18 cellular contexts compared by ENCODE assay signal in the genomic region with DNA sequence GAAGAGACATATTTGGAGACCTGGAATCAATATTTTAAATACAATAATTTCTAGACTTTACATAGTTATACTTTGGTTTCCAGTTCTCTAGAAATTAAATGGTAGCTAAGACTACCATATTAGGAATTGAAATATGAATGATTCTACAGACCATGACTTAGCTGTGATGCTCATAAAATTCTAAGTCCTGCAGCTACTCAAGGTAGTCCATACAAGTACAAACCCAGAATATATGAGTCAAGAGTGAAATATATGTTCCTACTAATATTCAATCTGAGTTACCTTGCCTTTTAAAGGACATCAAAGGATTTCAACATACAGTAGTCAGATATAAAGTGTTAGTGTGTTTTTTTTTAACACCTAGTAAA. TPM values are rescaled to one million over a fixed set of nuclear protein-coding genes. Genes with fewer than 3 reads are reported as not detected.
A peak's percentile ranks its signal among the peaks of the same experiment; 100 is the strongest.
DNase-seq lines count a peak whose midpoint lies in the region; TF ChIP-seq lines count a peak whose summit lies in the region.
"Had no signal": no experiment of that assay in that cellular context is flagged by ENCODE, and none has a peak within 500 bp of the region (broad histone marks: within the 10 kb centered on the region; RNA-seq: fewer than 3 reads in every experiment).

No MANE protein-coding gene starts in this region.

- no peaks in the 10 kb centered on the region for H3K79me2 ChIP-seq in PC-9 (ENCODE audit: low read depth)
- H3K79me2 ChIP-seq in hepatocyte: peaks cover 2% of the 10 kb centered on the region

- peak overlapping the region; percentile 21; the same call in 1 of the 2 replicates for H3K4me2 ChIP-seq in PC-9
- H3K4me2 ChIP-seq in hepatocyte: peak overlapping the region; percentile 9
- H3K4me2 ChIP-seq: A549, BLaER1, GM23338 had no signal

- DNase-seq in PC-9 (no peak), hepatocyte (ENCODE audit: low spot score) (no peak), progenitor cell of endocrine pancreas (ENCODE audit: low spot score, unreplicated experiment) (no peak), colonic mucosa (no peak), COR-L47 (lab: John Stamatoyannopoulos, UW) (no peak), NCI-H774 (lab: John Stamatoyannopoulos, UW) (no peak)
- DNase-seq: Calu3; CD4-positive, alpha-beta memory T cell; DMS79 treated with DMSO at 0.1 percent for 48 hours; GF-D8; HCEC 1CT; IMR-90 had no signal

- intact Hi-C loops in PC-9 (cut with micrococcal nuclease; ENCODE audit: unreplicated experiment): no loop called here
- intact Hi-C loops in colonic mucosa (cut with DNase I): no loop called here

- TF ChIP-seq CTCF in PC-9 (conservative IDR thresholded peaks at IDR 0.05) (no peak), hepatocyte (IDR thresholded peaks at IDR 0.05; ENCODE audit: poor library complexity) (no peak), progenitor cell of endocrine pancreas (IDR thresholded peaks at IDR 0.05; ENCODE audit: unreplicated experiment) (no peak), colonic mucosa (IDR thresholded peaks at IDR 0.05) (no peak)

- no peaks in the 10 kb centered on the region for H3K27me3 Mint-ChIP-seq in progenitor cell of endocrine pancreas

- peak overlapping the region; percentile 67 for H3K27ac Mint-ChIP-seq in progenitor cell of endocrine pancreas
- H3K27ac Mint-ChIP-seq: CD14-positive monocyte; CD4-positive, alpha-beta memory T cell; GM23338 had no signal

- no peak overlapping the region for H3K9ac ChIP-seq in colonic mucosa (ENCODE audit: low read depth in 2 of 2, low read length in 2 of 2)
- H3K9ac ChIP-seq: BLaER1 had no signal

- peaks cover 44% of the 10 kb centered on the region for H3K4me1 Mint-ChIP-seq in progenitor cell of endocrine pancreas (ENCODE audit: low read depth)
- H3K4me1 Mint-ChIP-seq: CD14-positive monocyte; CD4-positive, alpha-beta memory T cell had no signal

- POLR2A ChIA-PET in PC-9 (lab: Charles Lee; ENCODE audit: unreplicated experiment): no interaction called here

- peaks cover 1% of the 10 kb centered on the region for H3K36me3 Mint-ChIP-seq in progenitor cell of endocrine pancreas (ENCODE audit: insufficient read depth)
- H3K36me3 Mint-ChIP-seq: CD4-positive, alpha-beta memory T cell had no signal

- H3K4me3 ChIP-seq in PC-9: no peak overlapping the region
- H3K4me3 ChIP-seq in hepatocyte: no peak overlapping the region
- no peak overlapping the region for H3K4me3 ChIP-seq in colonic mucosa
- H3K4me3 ChIP-seq: A549, BLaER1, GM12878, GM23338, K562 had no signal

- H3K4me1 ChIP-seq in PC-9 (replicated peaks; ENCODE audit: insufficient read depth): peaks cover 14% of the 10 kb centered on the region; the same call in 1 of the 2 replicates
- H3K4me1 ChIP-seq in hepatocyte (ENCODE audit: insufficient read depth): peaks cover 19% of the 10 kb centered on the region
- H3K4me1 ChIP-seq in colonic mucosa: no peaks in the 10 kb centered on the region
- H3K4me1 ChIP-seq: A549, BLaER1 had no signal

- H3F3A ChIP-seq in PC-9 (ENCODE audit: insufficient read depth, low read depth): no peaks in the 10 kb centered on the region

- H3K27ac ChIP-seq in PC-9: no peak overlapping the region
- peak overlapping the region; percentile 36 for H3K27ac ChIP-seq in hepatocyte
- no peak overlapping the region for H3K27ac ChIP-seq in colonic mucosa
- H3K27ac ChIP-seq: A549, BLaER1 had no signal

- H3K9me3 ChIP-seq in PC-9 (ENCODE audit: insufficient read depth, low read depth) (no peaks in the 10 kb centered on the region), hepatocyte (ENCODE audit: low read depth) (no peaks in the 10 kb centered on the region), colonic mucosa (no peaks in the 10 kb centered on the region)
- H3K9me3 ChIP-seq: A549, BLaER1 had no signal

- CTCF ChIA-PET in PC-9 (lab: Charles Lee): no interaction called here

- no peaks in the 10 kb centered on the region for H3K9me3 Mint-ChIP-seq in progenitor cell of endocrine pancreas (ENCODE audit: low read depth)
- H3K9me3 Mint-ChIP-seq: CD14-positive monocyte; CD4-positive, alpha-beta memory T cell; GM23338 had no signal

- no peaks in the 10 kb centered on the region for H4K20me1 ChIP-seq in PC-9 (ENCODE audit: insufficient read depth)
- H4K20me1 ChIP-seq in hepatocyte (ENCODE audit: insufficient read depth, poor library complexity, severe bottlenecking): no peaks in the 10 kb centered on the region
- H4K20me1 ChIP-seq: BLaER1 had no signal

- no peak overlapping the region for H3K4me3 Mint-ChIP-seq in progenitor cell of endocrine pancreas (ENCODE audit: low read depth)
- H3K4me3 Mint-ChIP-seq: CD14-positive monocyte; CD4-positive, alpha-beta memory T cell; GM23338 had no signal

- no peaks in the 10 kb centered on the region for H3K9me2 ChIP-seq in PC-9 (ENCODE audit: insufficient read depth)
- H3K9me2 ChIP-seq in hepatocyte (replicated peaks; ENCODE audit: insufficient read depth): no peaks in the 10 kb centered on the region

- no TSS peak for BruUV-seq in PC-9 (replicated peaks; lab: Mats Ljungman, UMichigan)

- H3K36me3 ChIP-seq in PC-9 (ENCODE audit: low read depth): no peaks in the 10 kb centered on the region
- no peaks in the 10 kb centered on the region for H3K36me3 ChIP-seq in hepatocyte (replicated peaks; ENCODE audit: insufficient read depth, low read depth)
- no peaks in the 10 kb centered on the region for H3K36me3 ChIP-seq in colonic mucosa
- H3K36me3 ChIP-seq: BLaER1 had no signal

- H3K27me3 ChIP-seq in PC-9 (ENCODE audit: insufficient read depth, low read depth) (no peaks in the 10 kb centered on the region), hepatocyte (no peaks in the 10 kb centered on the region), colonic mucosa (no peaks in the 10 kb centered on the region)
- H3K27me3 ChIP-seq: BLaER1 had no signal

- H2AFZ ChIP-seq in PC-9: no peak overlapping the region
- no peak overlapping the region for H2AFZ ChIP-seq in hepatocyte
- H2AFZ ChIP-seq: GM23338 had no signal

RNA-seq across cellular contexts. Expression of a gene that starts 10.1 kb away (rescaled TPM):
- total RNA-seq in PC-9 (2021) (20.6 and 21.0 TPM in 2 replicates), hepatocyte (28.0 and 37.0 TPM in 2 replicates), progenitor cell of endocrine pancreas (29.7 and 33.0 TPM in 2 replicates), colonic mucosa (10 to 100 TPM; 23.5 to 38.0 TPM)
- polyA plus RNA-seq in hepatocyte: 6.1 and 6.7 TPM in 2 replicates
